In genomic region chr3:194654443-194654842, GRCh38 we compare ENCODE assay signal across 11 cellular contexts. TPM values are rescaled to one million over a fixed set of nuclear protein-coding genes. Genes with fewer than 3 reads are reported as not detected.
DNase-seq lines count a peak whose midpoint lies in the region; ATAC-seq and TF ChIP-seq lines count a peak whose summit lies in the region.
"Had no signal": no experiment of that assay in that cellular context is flagged by ENCODE, and none has a peak within 500 bp of the region (broad histone marks: within the 10 kb centered on the region; RNA-seq: fewer than 3 reads in every experiment).

No MANE protein-coding gene starts in this region.

- CTCF ChIA-PET in activated naive CD4-positive, alpha-beta T cell treated with anti-CD3 and anti-CD28 coated beads, Interleukin-2, amount 10 ng/mL, durations not matched to agents 7 days and 5 days (lab: Charles Lee) = no interaction called here
- CTCF ChIA-PET in OCI-LY7 (lab: Charles Lee; ENCODE audit: unreplicated experiment) = no interaction called here

- H3K9me3 ChIP-seq in OCI-LY7 (ENCODE audit: low read length) (no peaks in the 10 kb centered on the region), esophagus squamous epithelium (no peaks in the 10 kb centered on the region)

- peaks cover 72% of the 10 kb centered on the region for H3K36me3 Mint-ChIP-seq in activated naive CD4-positive, alpha-beta T cell treated with anti-CD3 and anti-CD28 coated beads, Interleukin-2, amount 10 ng/mL, durations not matched to agents 7 days and 5 days

- H3K27ac Mint-ChIP-seq in activated naive CD4-positive, alpha-beta T cell treated with anti-CD3 and anti-CD28 coated beads, Interleukin-2, amount 10 ng/mL, durations not matched to agents 7 days and 5 days = peak overlapping the region; percentile 63
- H3K27ac Mint-ChIP-seq in stimulated activated naive CD8-positive, alpha-beta T cell treated with anti-CD3 and anti-CD28 coated beads, Interleukin-15, amount 100 ng/mL, for 72 hours = peak overlapping the region in 1 of 2 donors; percentile 80

- no peaks in the 10 kb centered on the region for H3K9me3 Mint-ChIP-seq in activated naive CD4-positive, alpha-beta T cell treated with anti-CD3 and anti-CD28 coated beads, Interleukin-2, amount 10 ng/mL, durations not matched to agents 7 days and 5 days
- no peaks in the 10 kb centered on the region for H3K9me3 Mint-ChIP-seq in stimulated activated naive CD8-positive, alpha-beta T cell treated with anti-CD3 and anti-CD28 coated beads, Interleukin-15, amount 100 ng/mL, for 72 hours

- 61 to 80% methylated on average over 5 of the region's 5 CpGs for WGBS in esophagus squamous epithelium, 2 donors

- no peaks in the 10 kb centered on the region for H3K9me2 ChIP-seq in OCI-LY7 (ENCODE audit: insufficient read depth, low read length)

- H3K4me1 ChIP-seq in OCI-LY7 (ENCODE audit: insufficient read depth, low read length, poor library complexity, severe bottlenecking) (no peaks in the 10 kb centered on the region), esophagus squamous epithelium (peaks cover 0 to 24% (median 0%) of the 10 kb centered on the region in 3 donors)

- H2AFZ ChIP-seq in OCI-LY7 (ENCODE audit: low read length) = no peak overlapping the region

- H3K4me1 Mint-ChIP-seq in activated naive CD4-positive, alpha-beta T cell treated with anti-CD3 and anti-CD28 coated beads, Interleukin-2, amount 10 ng/mL, durations not matched to agents 7 days and 5 days = peaks cover 6% of the 10 kb centered on the region
- peaks cover 10% of the 10 kb centered on the region for H3K4me1 Mint-ChIP-seq in stimulated activated naive CD8-positive, alpha-beta T cell treated with anti-CD3 and anti-CD28 coated beads, Interleukin-15, amount 100 ng/mL, for 72 hours

- H3K36me3 ChIP-seq in OCI-LY7 (ENCODE audit: insufficient read depth, low read length) (peaks cover 89% of the 10 kb centered on the region), esophagus squamous epithelium (peaks cover 8 to 86% (median 23%) of the 10 kb centered on the region in 3 donors)

- DNase-seq in activated naive CD4-positive, alpha-beta T cell treated with anti-CD3 and anti-CD28 coated beads, Interleukin-2, amount 10 ng/mL, durations not matched to agents 7 days and 5 days = no peak
- DNase-seq in activated naive CD4-positive, alpha-beta T cell (lab: John Stamatoyannopoulos, UW) = no peak
- DNase-seq in stimulated activated naive CD8-positive, alpha-beta T cell treated with anti-CD3 and anti-CD28 coated beads, Interleukin-15, amount 100 ng/mL, for 72 hours = no peak
- DNase-seq in OCI-LY7 (ENCODE audit: low spot score) (no peak), esophagus squamous epithelium (lab: John Stamatoyannopoulos, UW) (no peak), islet precursor cell (no peak)
- DNase-seq: erythroblast, NCI-H1436 had no signal

- H3K4me2 ChIP-seq in OCI-LY7 (ENCODE audit: low read length) = no peak overlapping the region

- intact Hi-C loops in OCI-LY7 (cut with micrococcal nuclease; ENCODE audit: unreplicated experiment) = no loop called here
- intact Hi-C loops in esophagus squamous epithelium (cut with DNase I) = no loop called here

- H3K4me3 Mint-ChIP-seq in activated naive CD4-positive, alpha-beta T cell treated with anti-CD3 and anti-CD28 coated beads, Interleukin-2, amount 10 ng/mL, durations not matched to agents 7 days and 5 days = no peak overlapping the region
- H3K4me3 Mint-ChIP-seq in stimulated activated naive CD8-positive, alpha-beta T cell treated with anti-CD3 and anti-CD28 coated beads, Interleukin-15, amount 100 ng/mL, for 72 hours = peak overlapping the region; percentile 8 to 65

- no peaks in the 10 kb centered on the region for H3K27me3 Mint-ChIP-seq in activated naive CD4-positive, alpha-beta T cell treated with anti-CD3 and anti-CD28 coated beads, Interleukin-2, amount 10 ng/mL, durations not matched to agents 7 days and 5 days
- no peaks in the 10 kb centered on the region for H3K27me3 Mint-ChIP-seq in stimulated activated naive CD8-positive, alpha-beta T cell treated with anti-CD3 and anti-CD28 coated beads, Interleukin-15, amount 100 ng/mL, for 72 hours

- H3K27me3 ChIP-seq in esophagus squamous epithelium = no peaks in the 10 kb centered on the region

- no peak for TF ChIP-seq CTCF in OCI-LY7 (conservative IDR thresholded peaks at IDR 0.05; ENCODE audit: low read length)
- TF ChIP-seq CTCF in esophagus squamous epithelium (IDR thresholded peaks at IDR 0.05) = no peak

- no TSS peak for BruUV-seq in OCI-LY7 (replicated peaks; lab: Mats Ljungman, UMichigan)

- POLR2A ChIA-PET in OCI-LY7 (lab: Charles Lee) = no interaction called here

- H4K20me1 ChIP-seq in OCI-LY7 (ENCODE audit: insufficient read depth, low read length) = no peaks in the 10 kb centered on the region

- peaks cover 6% of the 10 kb centered on the region for H3K79me2 ChIP-seq in OCI-LY7 (ENCODE audit: insufficient read depth, low read depth, low read length)

- ATAC-seq in GM21825 (IDR thresholded peaks at IDR 0.05; ENCODE audit: unreplicated experiment) = peak; percentile 64
- peak; percentile 73 for ATAC-seq in HG03442 (IDR thresholded peaks at IDR 0.05; ENCODE audit: unreplicated experiment)
- ATAC-seq in stimulated activated naive CD8-positive, alpha-beta T cell treated with anti-CD3 and anti-CD28 coated beads, Interleukin-15, amount 100 ng/mL, for 72 hours = peak; percentile 78
- ATAC-seq: sciatic nerve had no signal

- TF ChIP-seq POLR2A in esophagus squamous epithelium (IDR thresholded peaks at IDR 0.05) = no peak

- H3K27ac ChIP-seq in OCI-LY7 (ENCODE audit: low read depth, low read length, poor library complexity, severe bottlenecking) (no peak overlapping the region), esophagus squamous epithelium (peak overlapping the region in 1 of 4 donors; percentile 29)

- no peak overlapping the region for H3K4me3 ChIP-seq in OCI-LY7 (ENCODE audit: low read depth, low read length, poor library complexity, severe bottlenecking)
- H3K4me3 ChIP-seq in esophagus squamous epithelium = no peak overlapping the region

RNA-seq across cellular contexts. Expression of gene LSG1, which starts 17.5 kb away (rescaled TPM):
- 52.9 and 59.4 TPM in 2 replicates for total RNA-seq in OCI-LY7 (2014; rRNA removed; shearing (Covaris generic))
- total RNA-seq in OCI-LY7 (2022) = 39.3 and 44.4 TPM in 2 replicates
- 10 to 100 TPM; 25.6 to 42.0 (median 30.4) TPM for total RNA-seq in esophagus squamous epithelium

RNA-seq across cellular contexts. Expression of gene TMEM44, which starts 21.2 kb away (rescaled TPM):
- 8.8 and 9.6 TPM in 2 replicates for total RNA-seq in OCI-LY7 (2014; rRNA removed; shearing (Covaris generic))
- total RNA-seq in OCI-LY7 (2022) (22.9 and 25.7 TPM in 2 replicates), esophagus squamous epithelium (10 to 100 TPM in 1 of 4 donors, 1 to 10 TPM in 3; 4.7 to 11.9 (median 7.6) TPM)

RNA-seq across cellular contexts. Expression of gene FAM43A, which starts 31.2 kb away (rescaled TPM):
- total RNA-seq in OCI-LY7 (2014; rRNA removed; shearing (Covaris generic)) = 17.2 and 21.6 TPM in 2 replicates
- total RNA-seq in OCI-LY7 (2022) = 7.5 and 8.2 TPM in 2 replicates
- total RNA-seq in esophagus squamous epithelium = 10 to 100 TPM; 20.2 to 33.6 (median 31.9) TPM
